ENCODE assay signal across 1 cellular context in the genomic region with DNA sequence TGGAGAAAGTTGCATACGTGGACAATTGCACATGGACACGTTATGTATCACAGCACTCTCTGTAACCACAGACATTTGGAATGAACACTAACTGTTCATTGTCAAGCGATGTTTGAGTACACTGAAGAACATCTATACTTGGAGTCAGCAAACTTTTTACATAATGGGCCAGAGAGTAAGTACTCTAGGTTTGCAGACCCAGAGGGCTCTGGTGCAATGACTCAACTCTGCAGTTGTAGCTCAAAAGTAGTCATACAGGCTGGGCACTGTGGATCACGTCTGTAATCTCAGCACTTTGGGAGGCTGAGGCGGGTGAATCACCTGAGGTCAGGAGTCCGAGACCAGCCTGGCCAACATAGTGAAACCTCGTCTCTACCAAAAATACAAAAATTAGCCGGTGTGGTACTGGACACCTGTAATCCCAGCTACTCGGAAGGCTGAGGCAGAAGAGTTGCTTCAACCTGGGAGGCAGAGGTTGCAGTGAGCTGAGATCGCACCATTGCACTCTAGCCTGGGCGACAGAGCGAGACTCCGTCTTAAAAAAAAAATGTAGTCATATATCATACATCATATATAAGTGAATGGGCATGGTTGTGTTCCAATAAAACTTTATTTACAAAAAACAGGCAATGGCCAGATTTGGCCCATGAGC.
TF ChIP-seq lines count a peak whose summit lies in the region.

No MANE protein-coding gene starts in this region.

TF ChIP-seq in GM12878, 131 proteins besides CTCF, POLR2A, EP300 and RAD21 (continued from another document):
- TF ChIP-seq PAX5 (IDR thresholded peaks at IDR 0.05; ENCODE audit: borderline replicate concordance, low read depth, low read length), result 0 out of 2 replicates have a peak, but pooled peaks have one; percentile 19
- peak; percentile 36; the same call in 1 of the 2 replicates for TF ChIP-seq RUNX3 (IDR thresholded peaks at IDR 0.05; ENCODE audit: low read length)
- peak; percentile 22 to 99; a peak in 3 of 4 replicates for TF ChIP-seq ETV6 (conservative IDR thresholded peaks at IDR 0.05 in 1 of 2, IDR thresholded peaks at IDR 0.05 in 1 of 2; ENCODE audit: borderline replicate concordance in 1 of 2, low read depth in 1 of 2)
- TF ChIP-seq YY1 (IDR thresholded peaks at IDR 0.05; ENCODE audit: low read depth, low read length), result 0 out of 2 replicates have a peak, but pooled peaks have one; percentile 41
- TF ChIP-seq ATF7 (IDR thresholded peaks at IDR 0.05; ENCODE audit: low read depth), result 0 out of 2 replicates have a peak, but pooled peaks have one; percentile 11
- peak; percentile 88; the same call in 1 of the 2 replicates for TF ChIP-seq NFXL1 (IDR thresholded peaks at IDR 0.05; ENCODE audit: borderline replicate concordance)
- TF ChIP-seq EED (IDR thresholded peaks at IDR 0.05; ENCODE audit: low read depth), result peak; percentile 58; the same call in 1 of the 2 replicates
